ENCODE assay signal across 8 cellular contexts in genomic region chr18:21740724-21741510, GRCh38. TPM values are rescaled to one million over a fixed set of nuclear protein-coding genes. Genes with fewer than 3 reads are reported as not detected.
DNase-seq lines count a peak whose midpoint lies in the region; ATAC-seq and TF ChIP-seq lines count a peak whose summit lies in the region.

Gene MIB1 (plus strand): TSS chr18:21740792. CDS start chr18:21741584, 792 bp downstream.

- ATAC-seq in gastroesophageal sphincter (peak; percentile 86), aorta (ENCODE audit: low FRiP score) (peak; percentile 94)

- DNase-seq in DMS153 (lab: John Stamatoyannopoulos, UW), result peak; percentile 96
- peak; percentile 81 for DNase-seq in GM20000 (ENCODE audit: low spot score)
- peak; percentile 95 for DNase-seq in HK-2 (ENCODE audit: unreplicated experiment)
- peak; percentile 94 for DNase-seq in OCI-M1 (lab: John Stamatoyannopoulos, UW)
- DNase-seq in activated gamma-delta T cell treated with Interleukin-2 at 50 U/mL for 16 hours, result peak; percentile 99
- DNase-seq in neuronal stem cell (ENCODE audit: low spot score), result peak; percentile 99
- DNase-seq in aorta, result peak in 1 of 2 donors; percentile 88

- peak within 1 kb of the TSS; percentile 95 for H2BK5ac ChIP-seq in neuronal stem cell (ENCODE audit: low read length)

- peak within 1 kb of the TSS; percentile 100 for H3K14ac ChIP-seq in neuronal stem cell (ENCODE audit: low read length)

- H4K91ac ChIP-seq in neuronal stem cell (ENCODE audit: low read depth, low read length, poor library complexity), result no peak within 1 kb of the TSS

- H3K23ac ChIP-seq in neuronal stem cell (ENCODE audit: low read depth, low read length, poor library complexity), result peak within 1 kb of the TSS; percentile 98

- no peak within 1 kb of the TSS for H4K8ac ChIP-seq in neuronal stem cell (ENCODE audit: low read depth, low read length)

- peak within 1 kb of the TSS; percentile 100 for H3K9ac ChIP-seq in neuronal stem cell (ENCODE audit: low read depth, low read length, poor library complexity)

- peak within 1 kb of the TSS; percentile 90 for H2BK12ac ChIP-seq in neuronal stem cell (ENCODE audit: low read length)

- intact Hi-C loops in aorta (cut with DNase I), result loop anchor here (2.0 to 5.0 kb wide), 4 partner anchors 36 to 139 kb away; partner anchors contain the start of genes ABHD3 (in 2 of the 2) and ESCO1 (in 1 of the 2)

- no peaks in the 10 kb centered on the region for H3K9me3 ChIP-seq in gastroesophageal sphincter
- H3K9me3 ChIP-seq in neuronal stem cell (replicated peaks in 1 of 2; ENCODE audit: control insufficient read depth in 2 of 2, insufficient read depth in 1 of 2, low read depth in 1 of 2, low read length in 2 of 2), result peaks cover 0 to under 1% of the 10 kb centered on the region in 2 donors
- no peaks in the 10 kb centered on the region for H3K9me3 ChIP-seq in aorta (ENCODE audit: control insufficient read depth, low read length)

- H3K27ac ChIP-seq in gastroesophageal sphincter (peak within 1 kb of the TSS; percentile 90 to 99 (median 93)), neuronal stem cell (replicated peaks; ENCODE audit: low read length) (peak within 1 kb of the TSS; percentile 100), aorta (ENCODE audit: low read depth in 1 of 2, low read length in 2 of 2) (peak within 1 kb of the TSS; percentile 53 to 60)

- peak in 1 of 2 donors; percentile 44 for TF ChIP-seq POLR2A in gastroesophageal sphincter (IDR thresholded peaks at IDR 0.05)

- peak within 1 kb of the TSS; percentile 81 for H2BK120ac ChIP-seq in neuronal stem cell (ENCODE audit: low read depth, low read length)

- peak within 1 kb of the TSS; percentile 99 for H3K18ac ChIP-seq in neuronal stem cell (ENCODE audit: low read length)

- WGBS in gastroesophageal sphincter (ENCODE audit: low coverage in 1 of 2), 2 donors, result 0% methylated on average over 8 of the region's 95 CpGs; no CpG with 5 or more reads in 1 of the 2 donors
- no CpG with 5 or more reads among the region's 95 CpGs for WGBS in neuronal stem cell (ENCODE audit: extremely low coverage in 2 of 2, insufficient read length in 2 of 2, insufficient replicate concordance in 1 of 2), 2 donors
- 0% methylated on average over 43 to 95 of the region's 95 CpGs for WGBS in aorta, 2 donors

- H3K27me3 ChIP-seq in gastroesophageal sphincter, result no peaks in the 10 kb centered on the region
- no peaks in the 10 kb centered on the region for H3K27me3 ChIP-seq in neuronal stem cell (ENCODE audit: control insufficient read depth in 3 of 3, insufficient read depth in 3 of 3, low read depth in 1 of 3, low read length in 3 of 3)
- no peaks in the 10 kb centered on the region for H3K27me3 ChIP-seq in aorta (ENCODE audit: control insufficient read depth in 1 of 2, insufficient read depth in 2 of 2, low read length in 1 of 2)

- peaks cover 4% of the 10 kb centered on the region for H3K79me1 ChIP-seq in neuronal stem cell (ENCODE audit: low read depth, low read length)

- TF ChIP-seq EP300 in gastroesophageal sphincter (IDR thresholded peaks at IDR 0.05), result no peak

- peak within 1 kb of the TSS; percentile 98 for H2AFZ ChIP-seq in neuronal stem cell (ENCODE audit: low read length)

- H3K4me3 ChIP-seq in gastroesophageal sphincter, result peak within 1 kb of the TSS; percentile 86 to 99
- peak within 1 kb of the TSS; percentile 91 to 98 for H3K4me3 ChIP-seq in neuronal stem cell (ENCODE audit: low read length in 2 of 2)
- peak within 1 kb of the TSS; percentile 85 to 95 for H3K4me3 ChIP-seq in aorta (ENCODE audit: low read length in 2 of 2)

- peak within 1 kb of the TSS; percentile 66 for H3K4me2 ChIP-seq in neuronal stem cell (ENCODE audit: insufficient read depth, low read length, poor library complexity, severe bottlenecking)

- no peak within 1 kb of the TSS for H3K4ac ChIP-seq in neuronal stem cell (ENCODE audit: low read length)

- H2BK15ac ChIP-seq in neuronal stem cell (ENCODE audit: low read length), result no peak within 1 kb of the TSS

- TF ChIP-seq CTCF in GM20000 (IDR thresholded peaks at IDR 0.05; ENCODE audit: extremely low read depth, missing control alignments), result no peak
- TF ChIP-seq CTCF in gastroesophageal sphincter (IDR thresholded peaks at IDR 0.05), result peak in 1 of 4 experiments; percentile 6

- H3K36me3 ChIP-seq in gastroesophageal sphincter (no peaks in the 10 kb centered on the region), neuronal stem cell (replicated peaks in 1 of 2; ENCODE audit: control insufficient read depth in 2 of 2, insufficient read depth in 2 of 2, low read length in 2 of 2) (peaks cover 1 to 23% of the 10 kb centered on the region in 2 donors), aorta (ENCODE audit: control insufficient read depth in 1 of 2, insufficient read depth in 2 of 2, low read length in 1 of 2) (no peaks in the 10 kb centered on the region)

- H2AK5ac ChIP-seq in neuronal stem cell (ENCODE audit: low read depth, low read length), result peak within 1 kb of the TSS; percentile 97

- H3K4me1 ChIP-seq in gastroesophageal sphincter (peaks cover 0 to 47% (median 4%) of the 10 kb centered on the region in 3 donors), neuronal stem cell (ENCODE audit: control insufficient read depth in 2 of 2, insufficient read depth in 1 of 2, low read depth in 1 of 2, low read length in 2 of 2) (peaks cover 1 to 3% of the 10 kb centered on the region in 2 donors), aorta (ENCODE audit: control insufficient read depth in 1 of 2, insufficient read depth in 2 of 2, low read length in 2 of 2) (no peaks in the 10 kb centered on the region)

RNA-seq across cellular contexts. Expression of gene MIB1, which starts in this region (rescaled TPM):
- total RNA-seq in gastroesophageal sphincter (10 to 100 TPM; 43.7 to 57.7 (median 47.3) TPM), aorta (10 to 100 TPM; 57.1 to 63.5 TPM)
- 34.4 TPM for polyA plus RNA-seq in neuronal stem cell (2013, experiment 1 of 2)
- polyA plus RNA-seq in neuronal stem cell (2013, experiment 2 of 2), result 35.7 TPM
- 10 to 100 TPM in 1 of 2 donors, 1 to 10 TPM in 1; 8.5 to 12.3 TPM for polyA plus RNA-seq in aorta
